21 cellular contexts compared by ENCODE assay signal in genomic region chr2:54967759-54968365, GRCh38.
DNase-seq lines count a peak whose midpoint lies in the region; ATAC-seq and TF ChIP-seq lines count a peak whose summit lies in the region.
"Had no signal": no experiment of that assay in that cellular context is flagged by ENCODE, and none has a peak within 500 bp of the region (broad histone marks: within the 10 kb centered on the region; RNA-seq: fewer than 3 reads in every experiment).

No MANE protein-coding gene starts in this region.

- ATAC-seq in GM23338 (peak; percentile 13; the same call in 2 of the 3 replicates), HG02763 (IDR thresholded peaks at IDR 0.05; ENCODE audit: unreplicated experiment) (no peak)
- ATAC-seq: naive thymus-derived CD4-positive, alpha-beta T cell; stimulated activated naive CD8-positive, alpha-beta T cell treated with anti-CD3 and anti-CD28 coated beads, Interleukin-15, amount 100 ng/mL, for 72 hours; upper lobe of right lung had no signal

- no peak overlapping the region for H3K4me2 ChIP-seq in GM23338
- H3K4me2 ChIP-seq: smooth muscle cell had no signal

- no peak for TF ChIP-seq CTCF in GM23338 (conservative IDR thresholded peaks at IDR 0.05; ENCODE audit: low read depth in 2 of 2)
- TF ChIP-seq CTCF in RWPE1 (conservative IDR thresholded peaks at IDR 0.05; ENCODE audit: low read depth): no peak
- TF ChIP-seq CTCF in glutamatergic neuron (IDR thresholded peaks at IDR 0.05; ENCODE audit: partially characterized antibody, unreplicated experiment): no peak
- no peak for TF ChIP-seq CTCF in progenitor cell of endocrine pancreas (IDR thresholded peaks at IDR 0.05; ENCODE audit: unreplicated experiment)
- TF ChIP-seq CTCF in GM10248 (IDR thresholded peaks at IDR 0.05; ENCODE audit: control extremely low read depth, extremely low read depth, low read depth, missing control alignments): no peak

- POLR2A ChIA-PET in RWPE1 (lab: Yijun Ruan, JAX; ENCODE audit: low non-redundant PET): no interaction called here
- POLR2A ChIA-PET in GM10248 (lab: Yijun Ruan, JAX): no interaction called here

- H3K4me3 Mint-ChIP-seq in GM23338: no peak overlapping the region
- H3K4me3 Mint-ChIP-seq in glutamatergic neuron (ENCODE audit: unreplicated experiment): no peak overlapping the region
- H3K4me3 Mint-ChIP-seq in progenitor cell of endocrine pancreas (ENCODE audit: low read depth): no peak overlapping the region
- H3K4me3 Mint-ChIP-seq: CD4-positive, alpha-beta T cell; memory B cell; naive thymus-derived CD4-positive, alpha-beta T cell; stimulated activated naive CD8-positive, alpha-beta T cell treated with anti-CD3 and anti-CD28 coated beads, Interleukin-15, amount 100 ng/mL, for 72 hours had no signal

- H3K27ac Mint-ChIP-seq in GM23338 (no peak overlapping the region), glutamatergic neuron (ENCODE audit: unreplicated experiment) (peak overlapping the region; percentile 78), progenitor cell of endocrine pancreas (peak overlapping the region; percentile 17)

- no peak overlapping the region for H3K27ac ChIP-seq in GM23338 (ENCODE audit: low read depth)
- peak overlapping the region; percentile 76 for H3K27ac ChIP-seq in RWPE1
- H3K27ac ChIP-seq: breast epithelium, upper lobe of right lung had no signal

- peaks cover 18% of the 10 kb centered on the region for H3K4me1 ChIP-seq in GM23338 (ENCODE audit: insufficient read depth)
- H3K4me1 ChIP-seq: breast epithelium had no signal

- no peaks in the 10 kb centered on the region; the same call in 1 of the 2 replicates for H3K36me3 ChIP-seq in GM23338 (ENCODE audit: insufficient read depth)
- H3K36me3 ChIP-seq: breast epithelium had no signal

- peaks cover 4% of the 10 kb centered on the region for H3K79me2 ChIP-seq in GM23338 (replicated peaks; ENCODE audit: insufficient read depth)

- peaks cover 34% of the 10 kb centered on the region for H3K36me3 Mint-ChIP-seq in GM23338 (ENCODE audit: low read depth)
- H3K36me3 Mint-ChIP-seq in glutamatergic neuron (ENCODE audit: unreplicated experiment): peaks cover 5% of the 10 kb centered on the region
- peaks cover 16% of the 10 kb centered on the region for H3K36me3 Mint-ChIP-seq in progenitor cell of endocrine pancreas (ENCODE audit: insufficient read depth)

- no peak for DNase-seq in GM23338 (ENCODE audit: low spot score)
- DNase-seq in RWPE1 (ENCODE audit: low spot score): no peak
- no peak for DNase-seq in glutamatergic neuron
- no peak for DNase-seq in progenitor cell of endocrine pancreas (ENCODE audit: low spot score, unreplicated experiment)
- DNase-seq in GM10248 (ENCODE audit: extremely low spot score): no peak
- no peak for DNase-seq in activated CD4-positive, alpha-beta T cell treated with anti-CD3 and anti-CD28 coated beads for 1 hour
- DNase-seq in SK-N-DZ (ENCODE audit: low spot score): no peak
- DNase-seq: activated CD4-positive, alpha-beta T cell treated with anti-CD3 and anti-CD28 coated beads, Interleukin-2, amount 50 U/mL, for 1 hour; activated CD8-positive, alpha-beta memory T cell treated with anti-CD3 and anti-CD28 coated beads, Interleukin-2, amount 50 U/mL, for 48 hours; CD4-positive, alpha-beta T cell; DMS79 treated with DMSO at 0.1 percent for 48 hours; naive thymus-derived CD4-positive, alpha-beta T cell; NCI-H1417 treated with DMSO at 0.1 percent for 48 hours; NCI-H524; stimulated activated CD4-positive, alpha-beta T cell treated with anti-CD3 and anti-CD28 coated beads, Interleukin-4, amount 100 ng/mL, for 1 hour; stimulated activated naive CD8-positive, alpha-beta T cell treated with anti-CD3 and anti-CD28 coated beads, Interleukin-15, amount 100 ng/mL, for 72 hours; upper lobe of right lung had no signal

- H3K27me3 Mint-ChIP-seq in GM23338 (ENCODE audit: insufficient read depth, low read depth, poor library complexity) (peaks cover 8% of the 10 kb centered on the region), glutamatergic neuron (ENCODE audit: unreplicated experiment) (peaks cover 30% of the 10 kb centered on the region), progenitor cell of endocrine pancreas (no peaks in the 10 kb centered on the region)
- H3K27me3 Mint-ChIP-seq: CD4-positive, alpha-beta T cell; memory B cell; naive thymus-derived CD4-positive, alpha-beta T cell; stimulated activated naive CD8-positive, alpha-beta T cell treated with anti-CD3 and anti-CD28 coated beads, Interleukin-15, amount 100 ng/mL, for 72 hours had no signal

- H3K4me1 Mint-ChIP-seq in GM23338 (peaks cover 35% of the 10 kb centered on the region), glutamatergic neuron (ENCODE audit: low read depth, unreplicated experiment) (peaks cover 26% of the 10 kb centered on the region), progenitor cell of endocrine pancreas (ENCODE audit: low read depth) (no peaks in the 10 kb centered on the region)

- H3K27me3 ChIP-seq in GM23338 (ENCODE audit: insufficient read depth): no peaks in the 10 kb centered on the region
- H3K27me3 ChIP-seq: breast epithelium, upper lobe of right lung had no signal

- H3F3A ChIP-seq in GM23338 (replicated peaks; ENCODE audit: low read depth): no peaks in the 10 kb centered on the region

- no peak overlapping the region for H2AFZ ChIP-seq in GM23338

- CTCF ChIA-PET in RWPE1 (lab: Yijun Ruan, JAX) (no interaction called here), GM10248 (lab: Yijun Ruan, JAX) (no interaction called here)

- 0 out of 2 replicates have a peak, but pooled peaks cover 6% of the 10 kb centered on the region for H3K9me2 ChIP-seq in GM23338 (ENCODE audit: insufficient read depth)

- H4K20me1 ChIP-seq in GM23338 (replicated peaks; ENCODE audit: insufficient read depth): peaks cover 8% of the 10 kb centered on the region; the same call in 1 of the 2 replicates

- H3K9me3 Mint-ChIP-seq in GM23338 (no peaks in the 10 kb centered on the region), glutamatergic neuron (ENCODE audit: unreplicated experiment) (peaks cover 33% of the 10 kb centered on the region), progenitor cell of endocrine pancreas (ENCODE audit: low read depth) (no peaks in the 10 kb centered on the region)

- H3K4me3 ChIP-seq in GM23338: no peak overlapping the region
- H3K4me3 ChIP-seq: breast epithelium, smooth muscle cell, upper lobe of right lung had no signal

TF ChIP-seq in GM23338, 12 proteins besides CTCF, POLR2A, EP300 and RAD21 (continues in another document):
- TF ChIP-seq ZNF462 (CRISPR knock-in tag; IDR thresholded peaks at IDR 0.05): no peak
